In genomic region chr20:36574278-36575065, GRCh38 we compare ENCODE assay signal across 1 cellular context.
A peak's percentile ranks its signal among the peaks of the same experiment; 100 is the strongest.
TF ChIP-seq lines count a peak whose summit lies in the region.

No MANE protein-coding gene starts in this region.

TF ChIP-seq in HEK293, 187 proteins besides CTCF, POLR2A, EP300 and RAD21 (continued from another document):
- no peak for TF ChIP-seq ZNF530 (tag by site-specific recombination; IDR thresholded peaks at IDR 0.05; ENCODE audit: low read depth)
- peak; percentile 53; the same call in 1 of the 2 replicates for TF ChIP-seq ZNF18 (tag by site-specific recombination; IDR thresholded peaks at IDR 0.05)
- peak; percentile 77 for TF ChIP-seq SP2 (tag by site-specific recombination; IDR thresholded peaks at IDR 0.05)
- peak; percentile 74; the same call in 1 of the 2 replicates for TF ChIP-seq SP7 (tag by site-specific recombination; IDR thresholded peaks at IDR 0.05)
- TF ChIP-seq ZNF174 (tag by site-specific recombination; IDR thresholded peaks at IDR 0.05), result no peak
- peak; percentile 64 for TF ChIP-seq ZEB2 (tag by site-specific recombination; IDR thresholded peaks at IDR 0.05)
- peak; percentile 65 for TF ChIP-seq ZBTB20 (tag by site-specific recombination; IDR thresholded peaks at IDR 0.05)
- peak; percentile 100 for TF ChIP-seq ZFHX2 (tag by site-specific recombination; conservative IDR thresholded peaks at IDR 0.05)
